Comparison of ENCODE assay signal across 22 cellular contexts in genomic region chr9:2215941-2216441, GRCh38.
"Had no signal": no experiment of that assay in that cellular context is flagged by ENCODE, and none has a peak within 500 bp of the region (broad histone marks: within the 10 kb centered on the region; RNA-seq: fewer than 3 reads in every experiment).

No MANE protein-coding gene starts in this region.

- H3K4me1 ChIP-seq: left lung, pancreas, prostate gland, suprapubic skin, tibial artery had no signal

- H3K27ac ChIP-seq: left lung, neutrophil, pancreas, prostate gland, spleen, suprapubic skin, tibial artery had no signal

- DNase-seq: activated CD4-positive, alpha-beta T cell treated with anti-CD3 and anti-CD28 coated beads for 36 hours; activated CD4-positive, CD25-positive, alpha-beta regulatory T cell; activated CD8-positive, alpha-beta memory T cell treated with anti-CD3 and anti-CD28 coated beads, Interleukin-2, amount 10 ng/mL, durations not matched to agents 7 days and 5 days; activated CD8-positive, alpha-beta T cell treated with anti-CD3 and anti-CD28 coated beads, Interleukin-2, amount 10 ng/mL, durations not matched to agents 7 days and 5 days; activated T-cell treated with anti-CD3 and anti-CD28 coated beads, Interleukin-2, amount 50 U/mL, for 48 hours; anterior cingulate cortex; caudate nucleus; foreskin melanocyte; kidney glomerular epithelial cell; left lung; pancreas; retina; spleen; stimulated activated naive CD4-positive, alpha-beta T cell; tibial artery had no signal

- H3K36me3 ChIP-seq: left lung, neutrophil, pancreas, prostate gland, spleen, suprapubic skin, tibial artery had no signal

- H3K9me3 ChIP-seq: left lung, neutrophil, pancreas, prostate gland, spleen, suprapubic skin, tibial artery had no signal

- H3K9me3 Mint-ChIP-seq: activated naive CD4-positive, alpha-beta T cell treated with anti-CD3 and anti-CD28 coated beads, Interleukin-2, amount 50 U/mL, for 24 hours had no signal

- H3K27me3 Mint-ChIP-seq: activated CD4-positive, alpha-beta T cell treated with anti-CD3 and anti-CD28 coated beads for 36 hours; activated naive CD4-positive, alpha-beta T cell treated with anti-CD3 and anti-CD28 coated beads, Interleukin-2, amount 50 U/mL, for 24 hours; brain had no signal

- H3K4me1 Mint-ChIP-seq: activated CD4-positive, alpha-beta T cell treated with anti-CD3 and anti-CD28 coated beads for 36 hours; activated CD8-positive, alpha-beta memory T cell treated with anti-CD3 and anti-CD28 coated beads, Interleukin-2, amount 10 ng/mL, durations not matched to agents 7 days and 5 days; activated naive CD4-positive, alpha-beta T cell treated with anti-CD3 and anti-CD28 coated beads, Interleukin-2, amount 50 U/mL, for 24 hours had no signal

- H3K36me3 Mint-ChIP-seq: activated CD8-positive, alpha-beta memory T cell treated with anti-CD3 and anti-CD28 coated beads, Interleukin-2, amount 10 ng/mL, durations not matched to agents 7 days and 5 days had no signal

- H3K4me3 Mint-ChIP-seq: activated CD4-positive, alpha-beta T cell treated with anti-CD3 and anti-CD28 coated beads for 36 hours; activated CD8-positive, alpha-beta memory T cell treated with anti-CD3 and anti-CD28 coated beads, Interleukin-2, amount 10 ng/mL, durations not matched to agents 7 days and 5 days; activated CD8-positive, alpha-beta T cell treated with anti-CD3 and anti-CD28 coated beads, Interleukin-2, amount 10 ng/mL, durations not matched to agents 7 days and 5 days; activated naive CD4-positive, alpha-beta T cell treated with anti-CD3 and anti-CD28 coated beads, Interleukin-2, amount 50 U/mL, for 24 hours; brain; nephron had no signal

- H3K27ac Mint-ChIP-seq: activated CD4-positive, alpha-beta T cell treated with anti-CD3 and anti-CD28 coated beads for 36 hours; activated CD8-positive, alpha-beta memory T cell treated with anti-CD3 and anti-CD28 coated beads, Interleukin-2, amount 10 ng/mL, durations not matched to agents 7 days and 5 days; activated CD8-positive, alpha-beta T cell treated with anti-CD3 and anti-CD28 coated beads, Interleukin-2, amount 10 ng/mL, durations not matched to agents 7 days and 5 days; activated naive CD4-positive, alpha-beta T cell treated with anti-CD3 and anti-CD28 coated beads, Interleukin-2, amount 50 U/mL, for 24 hours; activated T-helper 2 cell treated with anti-CD3 and anti-CD28 coated beads, Interferon-gamma antibody, Interleukin-2, Interleukin-4, amounts not matched to agents 10 μg/mL and 5 μg/mL and 100 μg/mL, durations not matched to agents 14 hours and 24 hours and 36 hours; brain; nephron had no signal

- H3K4me3 ChIP-seq: left lung, pancreas, prostate gland, spleen, suprapubic skin, tibial artery had no signal

- H3K27me3 ChIP-seq: left lung, neutrophil, pancreas, spleen, suprapubic skin, tibial artery had no signal
